In genomic region chr1:109983380-109984189, GRCh38 we compare ENCODE assay signal across 10 cellular contexts. TPM values are rescaled to one million over a fixed set of nuclear protein-coding genes. Genes with fewer than 3 reads are reported as not detected.
DNase-seq lines count a peak whose midpoint lies in the region; ATAC-seq and TF ChIP-seq lines count a peak whose summit lies in the region.
"Had no signal": no experiment of that assay in that cellular context is flagged by ENCODE, and none has a peak within 500 bp of the region (broad histone marks: within the 10 kb centered on the region; RNA-seq: fewer than 3 reads in every experiment).

No MANE protein-coding gene starts in this region.

- no peak overlapping the region for H3K4me3 Mint-ChIP-seq in activated naive CD8-positive, alpha-beta T cell treated with anti-CD3 and anti-CD28 coated beads, Interleukin-2, amount 10 ng/mL, durations not matched to agents 7 days and 5 days
- no peak overlapping the region for H3K4me3 Mint-ChIP-seq in activated naive CD8-positive, alpha-beta T cell treated with anti-CD3 and anti-CD28 coated beads for 36 hours
- H3K4me3 Mint-ChIP-seq in naive B cell: peak overlapping the region in 5 of 8 donors; percentile 35 to 98 (median 54)

- H3K27me3 Mint-ChIP-seq in activated naive CD8-positive, alpha-beta T cell treated with anti-CD3 and anti-CD28 coated beads, Interleukin-2, amount 10 ng/mL, durations not matched to agents 7 days and 5 days: peaks cover 2% of the 10 kb centered on the region
- no peaks in the 10 kb centered on the region for H3K27me3 Mint-ChIP-seq in activated naive CD8-positive, alpha-beta T cell treated with anti-CD3 and anti-CD28 coated beads for 36 hours
- H3K27me3 Mint-ChIP-seq in naive B cell: peaks cover 8 to 16% (median 10%) of the 10 kb centered on the region in 3 donors

- no peak for TF ChIP-seq CTCF in uterus (IDR thresholded peaks at IDR 0.05)

- no peaks in the 10 kb centered on the region for H3K9me3 ChIP-seq in effector memory CD4-positive, alpha-beta T cell (ENCODE audit: control insufficient read depth, low read length)
- no peaks in the 10 kb centered on the region for H3K9me3 ChIP-seq in uterus

- peak overlapping the region; percentile 95 for H3K27ac Mint-ChIP-seq in activated naive CD8-positive, alpha-beta T cell treated with anti-CD3 and anti-CD28 coated beads, Interleukin-2, amount 10 ng/mL, durations not matched to agents 7 days and 5 days
- no peak overlapping the region for H3K27ac Mint-ChIP-seq in activated naive CD8-positive, alpha-beta T cell treated with anti-CD3 and anti-CD28 coated beads for 36 hours
- peak overlapping the region in 2 of 6 donors; percentile 27 to 98 for H3K27ac Mint-ChIP-seq in naive B cell

- no peaks in the 10 kb centered on the region for H3K27me3 ChIP-seq in effector memory CD4-positive, alpha-beta T cell (replicated peaks; ENCODE audit: control insufficient read depth, insufficient read depth, low read length, poor library complexity, severe bottlenecking)
- H3K27me3 ChIP-seq in uterus: no peaks in the 10 kb centered on the region
- H3K27me3 ChIP-seq: cardiac muscle cell had no signal

- no peak for ATAC-seq in activated naive CD8-positive, alpha-beta T cell treated with anti-CD3 and anti-CD28 coated beads, Interleukin-2, amount 10 ng/mL, durations not matched to agents 7 days and 5 days (ENCODE audit: low read depth)
- no peak for ATAC-seq in naive B cell (ENCODE audit: low read depth in 2 of 2)

- peak overlapping the region; percentile 10 for H3K27ac ChIP-seq in effector memory CD4-positive, alpha-beta T cell (ENCODE audit: insufficient read depth, low read length, poor library complexity, severe bottlenecking)
- H3K27ac ChIP-seq in uterus: peak overlapping the region; percentile 97

- POLR2A ChIA-PET in activated naive CD8-positive, alpha-beta T cell treated with anti-CD3 and anti-CD28 coated beads, Interleukin-2, amount 10 ng/mL, durations not matched to agents 7 days and 5 days (lab: Charles Lee): interaction anchor here (0.5 to 2.8 kb wide), 13 partner anchors 28 to 437 kb away, joined by 3 to 34 read pairs (median 5); partner anchors contain the start of gene GNAI3

- H3K36me3 Mint-ChIP-seq in activated naive CD8-positive, alpha-beta T cell treated with anti-CD3 and anti-CD28 coated beads, Interleukin-2, amount 10 ng/mL, durations not matched to agents 7 days and 5 days: peaks cover 4% of the 10 kb centered on the region
- H3K36me3 Mint-ChIP-seq in activated naive CD8-positive, alpha-beta T cell treated with anti-CD3 and anti-CD28 coated beads for 36 hours: peaks cover 19% of the 10 kb centered on the region
- H3K36me3 Mint-ChIP-seq in naive B cell: no peaks in the 10 kb centered on the region

- TF ChIP-seq POLR2A in uterus (IDR thresholded peaks at IDR 0.05): no peak

- H3K9me3 Mint-ChIP-seq in activated naive CD8-positive, alpha-beta T cell treated with anti-CD3 and anti-CD28 coated beads, Interleukin-2, amount 10 ng/mL, durations not matched to agents 7 days and 5 days: no peaks in the 10 kb centered on the region
- no peaks in the 10 kb centered on the region for H3K9me3 Mint-ChIP-seq in activated naive CD8-positive, alpha-beta T cell treated with anti-CD3 and anti-CD28 coated beads for 36 hours
- H3K9me3 Mint-ChIP-seq in naive B cell: no peaks in the 10 kb centered on the region
- H3K9me3 Mint-ChIP-seq: CD14-positive monocyte had no signal

- peaks cover 10% of the 10 kb centered on the region for H3K4me1 ChIP-seq in effector memory CD4-positive, alpha-beta T cell (ENCODE audit: control insufficient read depth, insufficient read depth, low read length, poor library complexity, severe bottlenecking)
- H3K4me1 ChIP-seq in uterus: no peaks in the 10 kb centered on the region

- H3K4me3 ChIP-seq in effector memory CD4-positive, alpha-beta T cell (ENCODE audit: insufficient read depth, low read depth, low read length, poor library complexity, severe bottlenecking): no peak overlapping the region
- no peak overlapping the region for H3K4me3 ChIP-seq in uterus

- H3K4me1 Mint-ChIP-seq in activated naive CD8-positive, alpha-beta T cell treated with anti-CD3 and anti-CD28 coated beads, Interleukin-2, amount 10 ng/mL, durations not matched to agents 7 days and 5 days: peaks cover 27% of the 10 kb centered on the region
- H3K4me1 Mint-ChIP-seq in activated naive CD8-positive, alpha-beta T cell treated with anti-CD3 and anti-CD28 coated beads for 36 hours: peaks cover 32% of the 10 kb centered on the region
- peaks cover 22 to 37% (median 30%) of the 10 kb centered on the region in 3 donors for H3K4me1 Mint-ChIP-seq in naive B cell

- no peak for DNase-seq in activated naive CD8-positive, alpha-beta T cell treated with anti-CD3 and anti-CD28 coated beads, Interleukin-2, amount 10 ng/mL, durations not matched to agents 7 days and 5 days
- no peak for DNase-seq in activated naive CD8-positive, alpha-beta T cell treated with anti-CD3 and anti-CD28 coated beads for 36 hours
- DNase-seq in effector memory CD4-positive, alpha-beta T cell: no peak
- DNase-seq in naive B cell (no peak), uterus (peak in 1 of 2 donors; percentile 50), NCI-H2081 (lab: John Stamatoyannopoulos, UW) (no peak), cerebellum (ENCODE audit: low spot score) (no peak), NCI-H146 treated with DMSO at 0.1 percent for 48 hours (lab: John Stamatoyannopoulos, UW; ENCODE audit: unreplicated experiment) (no peak)

- H3K36me3 ChIP-seq in effector memory CD4-positive, alpha-beta T cell (ENCODE audit: control insufficient read depth, insufficient read depth, low read length): no peaks in the 10 kb centered on the region
- no peaks in the 10 kb centered on the region for H3K36me3 ChIP-seq in uterus

- intact Hi-C loops in uterus (cut with DNase I; ENCODE audit: low total_unique reads): loop anchor here (10.0 kb wide), 1 partner anchor 329 kb away; the partner anchor contains the start of gene GSTM4

RNA-seq across cellular contexts. Expression of gene AHCYL1, which starts 1.0 kb away (rescaled TPM):
- 10 to 100 TPM; 53.6 to 55.4 TPM for total RNA-seq in activated naive CD8-positive, alpha-beta T cell treated with anti-CD3 and anti-CD28 coated beads, Interleukin-2, amount 10 ng/mL, durations not matched to agents 7 days and 5 days
- total RNA-seq in activated naive CD8-positive, alpha-beta T cell treated with anti-CD3 and anti-CD28 coated beads for 36 hours: 10 to 100 TPM; 67.9 to 68.6 TPM
- polyA plus RNA-seq in naive B cell (ENCODE audit: low read depth in 6 of 6): 10 to 100 TPM; 46.9 to 62.0 (median 57.5) TPM
- total RNA-seq in uterus (100 to 1,000 TPM in 1 of 4 donors, 10 to 100 TPM in 3; 51.2 to 183 (median 70.2) TPM), cerebellum (39.6 TPM)

RNA-seq across cellular contexts. Expression of gene STRIP1, which starts 50.8 kb away (rescaled TPM):
- 10 to 100 TPM; 47.5 to 49.1 TPM for total RNA-seq in activated naive CD8-positive, alpha-beta T cell treated with anti-CD3 and anti-CD28 coated beads, Interleukin-2, amount 10 ng/mL, durations not matched to agents 7 days and 5 days
- 10 to 100 TPM; 29.9 to 31.8 TPM for total RNA-seq in activated naive CD8-positive, alpha-beta T cell treated with anti-CD3 and anti-CD28 coated beads for 36 hours
- 10 to 100 TPM; 19.3 to 45.4 (median 24.1) TPM for polyA plus RNA-seq in naive B cell (ENCODE audit: low read depth in 6 of 6)
- total RNA-seq in uterus (100 to 1,000 TPM in 1 of 4 donors, 10 to 100 TPM in 3; 17.1 to 102 (median 42.0) TPM), cerebellum (112 TPM)

Comparison
In these comparisons a context has a peak if more than half of its experiments do, and no peak if none do; other contexts are left out.
1. H3K4me3 Mint-ChIP-seq: peak in naive B cell (5 of 8); none in activated naive CD8-positive, alpha-beta T cell treated with anti-CD3 and anti-CD28 coated beads, Interleukin-2, amount 10 ng/mL, durations not matched to agents 7 days and 5 days (single experiment) and activated naive CD8-positive, alpha-beta T cell treated with anti-CD3 and anti-CD28 coated beads for 36 hours (single experiment).